In the genomic region with DNA sequence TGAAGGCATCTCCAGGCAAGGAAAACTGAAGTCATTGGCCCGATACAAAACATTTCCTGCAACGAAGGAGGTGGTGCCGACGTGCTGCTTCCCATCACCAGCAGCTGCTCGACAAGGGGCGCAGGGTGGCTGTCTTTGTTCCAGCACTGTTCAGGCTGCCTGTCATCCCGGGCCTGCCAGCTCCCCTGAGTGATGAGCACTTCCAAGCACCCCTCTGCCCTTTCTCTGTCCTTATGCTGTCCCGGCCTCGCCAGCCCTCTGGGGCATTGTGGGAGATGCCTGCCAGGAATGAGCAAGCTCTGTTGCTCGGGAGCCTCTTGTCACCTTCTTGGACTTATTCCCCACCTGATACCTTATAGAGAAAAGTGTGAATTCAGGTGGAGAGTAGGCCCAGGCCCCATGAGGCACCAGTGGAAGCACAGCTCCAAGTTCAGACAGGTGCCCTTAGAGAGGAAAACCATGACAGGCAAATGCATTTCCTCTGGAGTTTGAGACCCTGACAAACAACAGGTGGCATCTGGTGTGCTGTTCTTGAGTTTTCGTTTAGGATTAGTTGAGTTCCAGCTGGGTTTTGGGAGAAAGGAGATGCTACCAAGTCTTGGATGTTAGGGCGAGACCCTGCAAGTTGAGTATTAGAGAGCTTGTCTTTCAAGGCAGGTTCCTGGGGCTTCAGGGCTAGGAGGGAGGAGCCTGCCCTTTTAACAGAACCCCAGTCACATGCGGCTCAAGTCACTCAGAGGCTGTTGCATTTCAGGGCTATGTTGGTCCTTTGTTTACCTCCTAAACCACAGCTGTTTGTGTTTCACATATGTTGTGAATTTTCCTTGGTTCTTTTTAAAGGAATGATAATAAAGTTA, we compare ENCODE assay signal across 1 cellular context.
TF ChIP-seq lines count a peak whose summit lies in the region.

No MANE protein-coding gene starts in this region.

TF ChIP-seq in K562, 482 proteins besides CTCF, POLR2A, EP300 and RAD21:
- no peak for TF ChIP-seq ATF1 (CRISPR knock-in tag; IDR thresholded peaks at IDR 0.05)
- TF ChIP-seq ATF1 (tag; IDR thresholded peaks at IDR 0.05): no peak
TF ChIP-seq in K562: peak in this region for 0.
